Comparison of ENCODE assay signal across 9 cellular contexts in the genomic region with DNA sequence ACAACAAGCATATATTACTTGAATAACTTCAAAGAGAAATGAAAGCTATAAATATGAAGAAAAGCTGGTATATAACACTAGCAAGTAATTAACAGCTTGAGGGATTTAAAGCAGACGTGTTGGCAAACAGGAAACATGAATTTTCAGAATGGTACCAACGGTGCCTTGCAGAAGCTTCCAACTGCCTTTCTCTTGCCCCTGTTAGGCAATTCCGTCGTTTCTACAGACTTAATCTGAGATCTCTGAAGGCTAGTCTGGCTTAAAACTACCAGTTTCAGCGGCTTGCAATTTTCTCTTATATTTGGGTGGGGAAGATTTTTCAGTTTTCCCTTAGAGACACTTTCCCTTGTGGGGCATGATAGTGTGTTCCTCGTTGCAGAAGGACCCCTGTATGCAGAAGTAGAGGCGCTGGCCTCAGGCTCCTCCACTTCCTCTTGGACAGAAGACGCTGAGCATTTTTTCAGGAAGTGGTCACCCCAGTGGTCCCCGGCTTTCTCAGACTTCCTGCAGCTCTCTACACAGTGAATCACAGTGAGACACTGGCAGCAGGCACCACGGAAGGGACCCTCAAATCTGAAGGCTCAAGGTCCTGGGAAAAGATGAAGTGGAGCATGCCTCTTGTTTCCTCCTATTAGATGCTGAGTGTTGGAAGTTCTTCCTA. TPM values are rescaled to one million over a fixed set of nuclear protein-coding genes. Genes with fewer than 3 reads are reported as not detected.
DNase-seq lines count a peak whose midpoint lies in the region; ATAC-seq lines count a peak whose summit lies in the region.
"Had no signal": no experiment of that assay in that cellular context is flagged by ENCODE, and none has a peak within 500 bp of the region (broad histone marks: within the 10 kb centered on the region; RNA-seq: fewer than 3 reads in every experiment).

No MANE protein-coding gene starts in this region.

- peaks cover 3% of the 10 kb centered on the region for H3K27me3 Mint-ChIP-seq in activated T-helper 1 cell treated with anti-CD3 and anti-CD28 coated beads, Interleukin-12 subunit alpha, Interleukin-12 subunit beta, Interleukin-2, Interleukin-4 antibody, amounts not matched to agents 30 ng/mL and 10 ng/mL and 1 ng/mL, durations not matched to agents 14 hours and 24 hours and 36 hours (ENCODE audit: insufficient read depth)

- ATAC-seq in GM18870 (IDR thresholded peaks at IDR 0.05; ENCODE audit: unreplicated experiment) (peak; percentile 37), HG03175 (IDR thresholded peaks at IDR 0.05; ENCODE audit: unreplicated experiment) (peak; percentile 84), GM19328 (IDR thresholded peaks at IDR 0.05; ENCODE audit: unreplicated experiment) (no peak)
- ATAC-seq: activated CD4-positive, CD25-positive, alpha-beta regulatory T cell treated with anti-CD3 and anti-CD28 coated beads, Interleukin-2, amount 50 U/mL, for 24 hours had no signal

- H3K36me3 Mint-ChIP-seq in activated T-helper 1 cell treated with anti-CD3 and anti-CD28 coated beads, Interleukin-12 subunit alpha, Interleukin-12 subunit beta, Interleukin-2, Interleukin-4 antibody, amounts not matched to agents 30 ng/mL and 10 ng/mL and 1 ng/mL, durations not matched to agents 14 hours and 24 hours and 36 hours (ENCODE audit: low read depth), result no peaks in the 10 kb centered on the region

- H3K4me1 Mint-ChIP-seq in activated T-helper 1 cell treated with anti-CD3 and anti-CD28 coated beads, Interleukin-12 subunit alpha, Interleukin-12 subunit beta, Interleukin-2, Interleukin-4 antibody, amounts not matched to agents 30 ng/mL and 10 ng/mL and 1 ng/mL, durations not matched to agents 14 hours and 24 hours and 36 hours (ENCODE audit: low read depth), result no peaks in the 10 kb centered on the region

- H3K27ac Mint-ChIP-seq in activated T-helper 1 cell treated with anti-CD3 and anti-CD28 coated beads, Interleukin-12 subunit alpha, Interleukin-12 subunit beta, Interleukin-2, Interleukin-4 antibody, amounts not matched to agents 30 ng/mL and 10 ng/mL and 1 ng/mL, durations not matched to agents 14 hours and 24 hours and 36 hours, result no peak overlapping the region

- peaks cover 9% of the 10 kb centered on the region for H3K9me3 Mint-ChIP-seq in activated T-helper 1 cell treated with anti-CD3 and anti-CD28 coated beads, Interleukin-12 subunit alpha, Interleukin-12 subunit beta, Interleukin-2, Interleukin-4 antibody, amounts not matched to agents 30 ng/mL and 10 ng/mL and 1 ng/mL, durations not matched to agents 14 hours and 24 hours and 36 hours

- H3K4me3 Mint-ChIP-seq in activated T-helper 1 cell treated with anti-CD3 and anti-CD28 coated beads, Interleukin-12 subunit alpha, Interleukin-12 subunit beta, Interleukin-2, Interleukin-4 antibody, amounts not matched to agents 30 ng/mL and 10 ng/mL and 1 ng/mL, durations not matched to agents 14 hours and 24 hours and 36 hours, result no peak overlapping the region

- intact Hi-C loops in activated T-helper 1 cell treated with anti-CD3 and anti-CD28 coated beads, Interleukin-12 subunit alpha, Interleukin-12 subunit beta, Interleukin-2, Interleukin-4 antibody, amounts not matched to agents 30 ng/mL and 10 ng/mL and 1 ng/mL, durations not matched to agents 14 hours and 24 hours and 36 hours (cut with micrococcal nuclease), result no loop called here

- DNase-seq in UCSD-AML1 (lab: John Stamatoyannopoulos, UW; ENCODE audit: unreplicated experiment), result peak; percentile 49
- DNase-seq in putamen (ENCODE audit: low spot score), result peak; percentile 39
- no peak for DNase-seq in NCI-H2227 treated with DMSO at 0.1 percent for 48 hours (lab: John Stamatoyannopoulos, UW)
- no peak for DNase-seq in DMS 273 treated with DMSO at 0.1 percent for 48 hours (lab: John Stamatoyannopoulos, UW)
- DNase-seq in activated T-helper 1 cell treated with anti-CD3 and anti-CD28 coated beads, Interleukin-12 subunit alpha, Interleukin-12 subunit beta, Interleukin-2, Interleukin-4 antibody, amounts not matched to agents 30 ng/mL and 10 ng/mL and 1 ng/mL, durations not matched to agents 14 hours and 24 hours and 36 hours (ENCODE audit: low spot score), result no peak

RNA-seq across cellular contexts. Expression of a gene that starts 56.2 kb away (rescaled TPM):
- 3.1 and 3.3 TPM in 2 replicates for total RNA-seq in activated T-helper 1 cell treated with anti-CD3 and anti-CD28 coated beads, Interleukin-12 subunit alpha, Interleukin-12 subunit beta, Interleukin-2, Interleukin-4 antibody, amounts not matched to agents 30 ng/mL and 10 ng/mL and 1 ng/mL, durations not matched to agents 14 hours and 24 hours and 36 hours

Comparison
In these comparisons a context has a peak if more than half of its experiments do, and no peak if none do; other contexts are left out.
1. DNase-seq: peak in UCSD-AML1 (single experiment) and putamen (single experiment); none in NCI-H2227 treated with DMSO at 0.1 percent for 48 hours (single experiment), DMS 273 treated with DMSO at 0.1 percent for 48 hours (single experiment) and activated T-helper 1 cell treated with anti-CD3 and anti-CD28 coated beads, Interleukin-12 subunit alpha, Interleukin-12 subunit beta, Interleukin-2, Interleukin-4 antibody, amounts not matched to agents 30 ng/mL and 10 ng/mL and 1 ng/mL, durations not matched to agents 14 hours and 24 hours and 36 hours (single experiment).